ENCODE assay signal across 2 cellular contexts in the genomic region with DNA sequence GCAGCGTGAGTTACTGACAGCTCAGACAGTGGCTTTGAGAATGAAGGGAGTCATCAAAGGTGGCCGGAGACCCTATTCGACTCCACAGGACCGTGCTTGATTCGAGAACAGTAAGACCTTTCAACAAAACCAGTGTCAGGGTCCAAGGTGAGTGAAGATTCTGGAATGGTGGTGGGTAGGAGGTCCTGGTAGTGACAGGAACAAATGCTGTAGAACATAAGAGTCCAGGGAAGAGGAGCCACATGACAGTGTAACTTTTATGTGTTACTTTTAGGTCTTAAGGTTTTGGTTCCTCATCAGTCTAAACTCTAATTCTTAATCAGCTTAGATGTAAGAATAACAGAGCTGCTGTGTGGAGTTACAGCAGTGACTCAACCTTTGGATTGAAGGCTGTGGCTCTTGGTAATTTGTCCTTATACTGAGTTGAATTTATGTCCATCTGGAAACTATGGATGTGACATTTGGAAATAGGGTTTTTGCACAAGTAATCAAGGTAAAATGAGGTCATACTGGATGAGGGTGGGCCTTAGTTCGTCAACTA.
TF ChIP-seq lines count a peak whose summit lies in the region.

No MANE protein-coding gene starts in this region.

TF ChIP-seq in IMR-90, 13 proteins besides CTCF, POLR2A, EP300 and RAD21:
- TF ChIP-seq MXI1 (IDR thresholded peaks at IDR 0.05; ENCODE audit: borderline replicate concordance, low read depth, low read length) (no peak), FOS (IDR thresholded peaks at IDR 0.05; ENCODE audit: low read depth, low read length) (no peak), CHD1 (IDR thresholded peaks at IDR 0.05; ENCODE audit: low read depth, low read length) (no peak), CEBPB (IDR thresholded peaks at IDR 0.05; ENCODE audit: low read depth, low read length) (no peak), MAZ (IDR thresholded peaks at IDR 0.05; ENCODE audit: borderline replicate concordance, low read depth, low read length) (no peak), RCOR1 (IDR thresholded peaks at IDR 0.05; ENCODE audit: insufficient replicate concordance, low read length) (no peak), RFX5 (IDR thresholded peaks at IDR 0.05; ENCODE audit: low read depth, low read length) (no peak), SMC3 (IDR thresholded peaks at IDR 0.05; ENCODE audit: low read depth, low read length) (no peak), MAFK (IDR thresholded peaks at IDR 0.05; ENCODE audit: low read depth, low read length) (no peak), NFE2L2 (IDR thresholded peaks at IDR 0.05; ENCODE audit: low read depth, low read length) (no peak), BHLHE40 (IDR thresholded peaks at IDR 0.05; ENCODE audit: low read depth, low read length) (no peak)
- TF ChIP-seq, protein P1, sequence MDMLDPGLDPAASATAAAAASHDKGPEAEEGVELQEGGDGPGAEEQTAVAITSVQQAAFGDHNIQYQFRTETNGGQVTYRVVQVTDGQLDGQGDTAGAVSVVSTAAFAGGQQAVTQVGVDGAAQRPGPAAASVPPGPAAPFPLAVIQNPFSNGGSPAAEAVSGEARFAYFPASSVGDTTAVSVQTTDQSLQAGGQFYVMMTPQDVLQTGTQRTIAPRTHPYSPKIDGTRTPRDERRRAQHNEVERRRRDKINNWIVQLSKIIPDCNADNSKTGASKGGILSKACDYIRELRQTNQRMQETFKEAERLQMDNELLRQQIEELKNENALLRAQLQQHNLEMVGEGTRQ (IDR thresholded peaks at IDR 0.05; ENCODE audit: low read depth, low read length), result no peak
- TF ChIP-seq, protein P2, sequence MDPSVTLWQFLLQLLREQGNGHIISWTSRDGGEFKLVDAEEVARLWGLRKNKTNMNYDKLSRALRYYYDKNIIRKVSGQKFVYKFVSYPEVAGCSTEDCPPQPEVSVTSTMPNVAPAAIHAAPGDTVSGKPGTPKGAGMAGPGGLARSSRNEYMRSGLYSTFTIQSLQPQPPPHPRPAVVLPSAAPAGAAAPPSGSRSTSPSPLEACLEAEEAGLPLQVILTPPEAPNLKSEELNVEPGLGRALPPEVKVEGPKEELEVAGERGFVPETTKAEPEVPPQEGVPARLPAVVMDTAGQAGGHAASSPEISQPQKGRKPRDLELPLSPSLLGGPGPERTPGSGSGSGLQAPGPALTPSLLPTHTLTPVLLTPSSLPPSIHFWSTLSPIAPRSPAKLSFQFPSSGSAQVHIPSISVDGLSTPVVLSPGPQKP (IDR thresholded peaks at IDR 0.05; ENCODE audit: borderline replicate concordance, low read depth, low read length), result no peak

TF ChIP-seq in GM12878, 131 proteins besides CTCF, POLR2A, EP300 and RAD21:
- TF ChIP-seq SIX5 (IDR thresholded peaks at IDR 0.05; ENCODE audit: low read depth, low read length, severe bottlenecking) (no peak), RAD51 (IDR thresholded peaks at IDR 0.05) (peak; percentile 54; the same call in 1 of the 2 replicates), BHLHE40 (IDR thresholded peaks at IDR 0.05; ENCODE audit: borderline replicate concordance in 1 of 2, low read depth in 2 of 2, low read length in 1 of 2) (0 out of 4 replicates have a peak, but pooled peaks of 1 of the 2 experiments have one; percentile 6), PAX5 (IDR thresholded peaks at IDR 0.05; ENCODE audit: borderline replicate concordance, low read depth, low read length) (no peak), NBN (IDR thresholded peaks at IDR 0.05) (0 out of 2 replicates have a peak, but pooled peaks have one; percentile 18), HDGF (IDR thresholded peaks at IDR 0.05) (0 out of 2 replicates have a peak, but pooled peaks have one; percentile 62), ATF7 (IDR thresholded peaks at IDR 0.05; ENCODE audit: low read depth) (0 out of 2 replicates have a peak, but pooled peaks have one; percentile 37), IKZF2 (IDR thresholded peaks at IDR 0.05) (peak; percentile 23 to 24; a peak in 1 of 4 replicates)
- TF ChIP-seq, protein P3, sequence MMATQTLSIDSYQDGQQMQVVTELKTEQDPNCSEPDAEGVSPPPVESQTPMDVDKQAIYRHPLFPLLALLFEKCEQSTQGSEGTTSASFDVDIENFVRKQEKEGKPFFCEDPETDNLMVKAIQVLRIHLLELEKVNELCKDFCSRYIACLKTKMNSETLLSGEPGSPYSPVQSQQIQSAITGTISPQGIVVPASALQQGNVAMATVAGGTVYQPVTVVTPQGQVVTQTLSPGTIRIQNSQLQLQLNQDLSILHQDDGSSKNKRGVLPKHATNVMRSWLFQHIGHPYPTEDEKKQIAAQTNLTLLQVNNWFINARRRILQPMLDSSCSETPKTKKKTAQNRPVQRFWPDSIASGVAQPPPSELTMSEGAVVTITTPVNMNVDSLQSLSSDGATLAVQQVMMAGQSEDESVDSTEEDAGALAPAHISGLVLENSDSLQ (IDR thresholded peaks at IDR 0.05), result no peak
- TF ChIP-seq, protein P4, sequence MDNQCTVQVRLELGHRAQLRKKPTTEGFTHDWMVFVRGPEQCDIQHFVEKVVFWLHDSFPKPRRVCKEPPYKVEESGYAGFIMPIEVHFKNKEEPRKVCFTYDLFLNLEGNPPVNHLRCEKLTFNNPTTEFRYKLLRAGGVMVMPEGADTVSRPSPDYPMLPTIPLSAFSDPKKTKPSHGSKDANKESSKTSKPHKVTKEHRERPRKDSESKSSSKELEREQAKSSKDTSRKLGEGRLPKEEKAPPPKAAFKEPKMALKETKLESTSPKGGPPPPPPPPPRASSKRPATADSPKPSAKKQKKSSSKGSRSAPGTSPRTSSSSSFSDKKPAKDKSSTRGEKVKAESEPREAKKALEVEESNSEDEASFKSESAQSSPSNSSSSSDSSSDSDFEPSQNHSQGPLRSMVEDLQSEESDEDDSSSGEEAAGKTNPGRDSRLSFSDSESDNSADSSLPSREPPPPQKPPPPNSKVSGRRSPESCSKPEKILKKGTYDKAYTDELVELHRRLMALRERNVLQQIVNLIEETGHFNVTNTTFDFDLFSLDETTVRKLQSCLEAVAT (IDR thresholded peaks at IDR 0.05), result no peak
- TF ChIP-seq, protein P5, sequence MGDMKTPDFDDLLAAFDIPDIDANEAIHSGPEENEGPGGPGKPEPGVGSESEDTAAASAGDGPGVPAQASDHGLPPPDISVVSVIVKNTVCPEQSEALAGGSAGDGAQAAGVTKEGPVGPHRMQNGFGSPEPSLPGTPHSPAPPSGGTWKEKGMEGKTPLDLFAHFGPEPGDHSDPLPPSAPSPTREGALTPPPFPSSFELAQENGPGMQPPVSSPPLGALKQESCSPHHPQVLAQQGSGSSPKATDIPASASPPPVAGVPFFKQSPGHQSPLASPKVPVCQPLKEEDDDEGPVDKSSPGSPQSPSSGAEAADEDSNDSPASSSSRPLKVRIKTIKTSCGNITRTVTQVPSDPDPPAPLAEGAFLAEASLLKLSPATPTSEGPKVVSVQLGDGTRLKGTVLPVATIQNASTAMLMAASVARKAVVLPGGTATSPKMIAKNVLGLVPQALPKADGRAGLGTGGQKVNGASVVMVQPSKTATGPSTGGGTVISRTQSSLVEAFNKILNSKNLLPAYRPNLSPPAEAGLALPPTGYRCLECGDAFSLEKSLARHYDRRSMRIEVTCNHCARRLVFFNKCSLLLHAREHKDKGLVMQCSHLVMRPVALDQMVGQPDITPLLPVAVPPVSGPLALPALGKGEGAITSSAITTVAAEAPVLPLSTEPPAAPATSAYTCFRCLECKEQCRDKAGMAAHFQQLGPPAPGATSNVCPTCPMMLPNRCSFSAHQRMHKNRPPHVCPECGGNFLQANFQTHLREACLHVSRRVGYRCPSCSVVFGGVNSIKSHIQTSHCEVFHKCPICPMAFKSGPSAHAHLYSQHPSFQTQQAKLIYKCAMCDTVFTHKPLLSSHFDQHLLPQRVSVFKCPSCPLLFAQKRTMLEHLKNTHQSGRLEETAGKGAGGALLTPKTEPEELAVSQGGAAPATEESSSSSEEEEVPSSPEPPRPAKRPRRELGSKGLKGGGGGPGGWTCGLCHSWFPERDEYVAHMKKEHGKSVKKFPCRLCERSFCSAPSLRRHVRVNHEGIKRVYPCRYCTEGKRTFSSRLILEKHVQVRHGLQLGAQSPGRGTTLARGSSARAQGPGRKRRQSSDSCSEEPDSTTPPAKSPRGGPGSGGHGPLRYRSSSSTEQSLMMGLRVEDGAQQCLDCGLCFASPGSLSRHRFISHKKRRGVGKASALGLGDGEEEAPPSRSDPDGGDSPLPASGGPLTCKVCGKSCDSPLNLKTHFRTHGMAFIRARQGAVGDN (IDR thresholded peaks at IDR 0.05), result peak; percentile 60; the same call in 1 of the 2 replicates
- TF ChIP-seq, protein P6, sequence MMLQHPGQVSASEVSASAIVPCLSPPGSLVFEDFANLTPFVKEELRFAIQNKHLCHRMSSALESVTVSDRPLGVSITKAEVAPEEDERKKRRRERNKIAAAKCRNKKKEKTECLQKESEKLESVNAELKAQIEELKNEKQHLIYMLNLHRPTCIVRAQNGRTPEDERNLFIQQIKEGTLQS (IDR thresholded peaks at IDR 0.05; ENCODE audit: borderline replicate concordance, extremely low read depth, low read depth, low read length), result no peak
- TF ChIP-seq, protein P7, sequence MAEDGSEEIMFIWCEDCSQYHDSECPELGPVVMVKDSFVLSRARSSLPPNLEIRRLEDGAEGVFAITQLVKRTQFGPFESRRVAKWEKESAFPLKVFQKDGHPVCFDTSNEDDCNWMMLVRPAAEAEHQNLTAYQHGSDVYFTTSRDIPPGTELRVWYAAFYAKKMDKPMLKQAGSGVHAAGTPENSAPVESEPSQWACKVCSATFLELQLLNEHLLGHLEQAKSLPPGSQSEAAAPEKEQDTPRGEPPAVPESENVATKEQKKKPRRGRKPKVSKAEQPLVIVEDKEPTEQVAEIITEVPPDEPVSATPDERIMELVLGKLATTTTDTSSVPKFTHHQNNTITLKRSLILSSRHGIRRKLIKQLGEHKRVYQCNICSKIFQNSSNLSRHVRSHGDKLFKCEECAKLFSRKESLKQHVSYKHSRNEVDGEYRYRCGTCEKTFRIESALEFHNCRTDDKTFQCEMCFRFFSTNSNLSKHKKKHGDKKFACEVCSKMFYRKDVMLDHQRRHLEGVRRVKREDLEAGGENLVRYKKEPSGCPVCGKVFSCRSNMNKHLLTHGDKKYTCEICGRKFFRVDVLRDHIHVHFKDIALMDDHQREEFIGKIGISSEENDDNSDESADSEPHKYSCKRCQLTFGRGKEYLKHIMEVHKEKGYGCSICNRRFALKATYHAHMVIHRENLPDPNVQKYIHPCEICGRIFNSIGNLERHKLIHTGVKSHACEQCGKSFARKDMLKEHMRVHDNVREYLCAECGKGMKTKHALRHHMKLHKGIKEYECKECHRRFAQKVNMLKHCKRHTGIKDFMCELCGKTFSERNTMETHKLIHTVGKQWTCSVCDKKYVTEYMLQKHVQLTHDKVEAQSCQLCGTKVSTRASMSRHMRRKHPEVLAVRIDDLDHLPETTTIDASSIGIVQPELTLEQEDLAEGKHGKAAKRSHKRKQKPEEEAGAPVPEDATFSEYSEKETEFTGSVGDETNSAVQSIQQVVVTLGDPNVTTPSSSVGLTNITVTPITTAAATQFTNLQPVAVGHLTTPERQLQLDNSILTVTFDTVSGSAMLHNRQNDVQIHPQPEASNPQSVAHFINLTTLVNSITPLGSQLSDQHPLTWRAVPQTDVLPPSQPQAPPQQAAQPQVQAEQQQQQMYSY (CRISPR knock-in tag; IDR thresholded peaks at IDR 0.05), result no peak
- TF ChIP-seq, protein P8, sequence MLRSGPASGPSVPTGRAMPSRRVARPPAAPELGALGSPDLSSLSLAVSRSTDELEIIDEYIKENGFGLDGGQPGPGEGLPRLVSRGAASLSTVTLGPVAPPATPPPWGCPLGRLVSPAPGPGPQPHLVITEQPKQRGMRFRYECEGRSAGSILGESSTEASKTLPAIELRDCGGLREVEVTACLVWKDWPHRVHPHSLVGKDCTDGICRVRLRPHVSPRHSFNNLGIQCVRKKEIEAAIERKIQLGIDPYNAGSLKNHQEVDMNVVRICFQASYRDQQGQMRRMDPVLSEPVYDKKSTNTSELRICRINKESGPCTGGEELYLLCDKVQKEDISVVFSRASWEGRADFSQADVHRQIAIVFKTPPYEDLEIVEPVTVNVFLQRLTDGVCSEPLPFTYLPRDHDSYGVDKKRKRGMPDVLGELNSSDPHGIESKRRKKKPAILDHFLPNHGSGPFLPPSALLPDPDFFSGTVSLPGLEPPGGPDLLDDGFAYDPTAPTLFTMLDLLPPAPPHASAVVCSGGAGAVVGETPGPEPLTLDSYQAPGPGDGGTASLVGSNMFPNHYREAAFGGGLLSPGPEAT (IDR thresholded peaks at IDR 0.05; ENCODE audit: low read depth), result peak; percentile 42; the same call in 1 of the 2 replicates
